In the genomic region with DNA sequence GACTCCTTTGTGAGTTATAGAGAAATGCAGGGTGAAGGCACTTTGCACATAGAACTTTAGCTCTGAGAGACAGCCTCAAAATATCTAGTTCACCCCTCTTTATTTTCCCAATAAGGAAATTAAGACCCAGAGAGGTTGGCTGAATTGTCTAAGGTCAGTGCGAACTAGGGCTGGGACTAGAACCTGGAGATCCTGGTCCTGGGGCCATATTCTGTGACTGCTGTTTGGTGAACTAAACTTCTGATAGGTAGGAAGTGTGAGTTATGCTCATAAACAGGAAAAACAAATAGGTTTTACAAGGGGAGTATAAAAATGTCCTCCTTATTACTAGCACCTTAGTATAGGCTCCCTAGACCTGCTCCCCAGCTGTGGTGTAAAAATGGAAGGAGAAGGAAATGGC, we compare ENCODE assay signal across 16 cellular contexts. TPM values are rescaled to one million over a fixed set of nuclear protein-coding genes. Genes with fewer than 3 reads are reported as not detected.
DNase-seq lines count a peak whose midpoint lies in the region; ATAC-seq and TF ChIP-seq lines count a peak whose summit lies in the region.
"Had no signal": no experiment of that assay in that cellular context is flagged by ENCODE, and none has a peak within 500 bp of the region (broad histone marks: within the 10 kb centered on the region; RNA-seq: fewer than 3 reads in every experiment).

No MANE protein-coding gene starts in this region.

- no peak overlapping the region for H3K23ac ChIP-seq in IMR-90 (ENCODE audit: low read depth, low read length)

- no peak for TF ChIP-seq RAD21 in IMR-90 (IDR thresholded peaks at IDR 0.05; ENCODE audit: low read length)

- intact Hi-C loops in IMR-90 (cut with micrococcal nuclease) = loop anchor here (10.0 kb wide), 1 partner anchor 340 kb away; no protein-coding TSS in a partner anchor
- intact Hi-C loops in activated T-helper 2 cell treated with anti-CD3 and anti-CD28 coated beads, Interferon-gamma antibody, Interleukin-2, Interleukin-4, amounts not matched to agents 10 μg/mL and 5 μg/mL and 100 μg/mL, durations not matched to agents 14 hours and 24 hours and 36 hours (cut with micrococcal nuclease) = no loop called here

- no peak overlapping the region; the same call in 1 of the 2 replicates for H3K14ac ChIP-seq in IMR-90 (replicated peaks; ENCODE audit: low read depth, low read length)

- no peak overlapping the region for H3K18ac ChIP-seq in IMR-90 (ENCODE audit: low read depth, low read length)

- H3K9ac ChIP-seq in IMR-90 (ENCODE audit: low read depth, low read length) (no peak overlapping the region), neural progenitor cell (no peak overlapping the region)

- no peaks in the 10 kb centered on the region for H3F3A ChIP-seq in neural progenitor cell (ENCODE audit: low read depth)

- no TSS peak for BruUV-seq in IMR-90 (replicated peaks; lab: Mats Ljungman, UMichigan)

- H3K4me3 Mint-ChIP-seq in activated CD8-positive, alpha-beta memory T cell treated with anti-CD3 and anti-CD28 coated beads, Interleukin-2, amount 10 ng/mL, durations not matched to agents 7 days and 5 days = peak overlapping the region; percentile 73
- peak overlapping the region; percentile 65 for H3K4me3 Mint-ChIP-seq in activated T-helper 2 cell treated with anti-CD3 and anti-CD28 coated beads, Interferon-gamma antibody, Interleukin-2, Interleukin-4, amounts not matched to agents 10 μg/mL and 5 μg/mL and 100 μg/mL, durations not matched to agents 14 hours and 24 hours and 36 hours (ENCODE audit: low read depth)
- peak overlapping the region; percentile 78 for H3K4me3 Mint-ChIP-seq in stimulated activated effector memory CD8-positive, alpha-beta T cell treated with anti-CD3 and anti-CD28 coated beads, Interleukin-12 subunit alpha, Interleukin-12 subunit beta, amount 100 ng/mL, for 72 hours
- H3K4me3 Mint-ChIP-seq in neural progenitor cell = no peak overlapping the region

- no peak for DNase-seq in activated CD8-positive, alpha-beta memory T cell treated with anti-CD3 and anti-CD28 coated beads, Interleukin-2, amount 10 ng/mL, durations not matched to agents 7 days and 5 days
- DNase-seq in activated CD8-positive, alpha-beta memory T cell treated with anti-CD3 and anti-CD28 coated beads, Interleukin-2, amount 50 U/mL, for 48 hours = no peak
- DNase-seq in IMR-90 = no peak
- DNase-seq in activated T-helper 2 cell treated with anti-CD3 and anti-CD28 coated beads, Interferon-gamma antibody, Interleukin-2, Interleukin-4, amounts not matched to agents 10 μg/mL and 5 μg/mL and 100 μg/mL, durations not matched to agents 14 hours and 24 hours and 36 hours (ENCODE audit: low spot score) = no peak
- DNase-seq in stimulated activated effector memory CD8-positive, alpha-beta T cell treated with anti-CD3 and anti-CD28 coated beads, Interleukin-12 subunit alpha, Interleukin-12 subunit beta, amount 100 ng/mL, for 72 hours (ENCODE audit: low spot score in 2 of 2) = no peak
- DNase-seq in MV-4-11 (lab: John Stamatoyannopoulos, UW) = no peak
- DNase-seq in neural progenitor cell (ENCODE audit: low spot score) = no peak
- DNase-seq in inferior parietal cortex (ENCODE audit: extremely low spot score) = no peak
- DNase-seq: activated CD4-positive, alpha-beta T cell treated with anti-CD3 and anti-CD28 coated beads for 48 hours; effector CD8-positive, alpha-beta T cell; GF-D8; NCI-H2029; NCI-H526 treated with DMSO at 0.1 percent for 48 hours had no signal

- peaks cover 94% of the 10 kb centered on the region for H3K36me3 Mint-ChIP-seq in activated CD8-positive, alpha-beta memory T cell treated with anti-CD3 and anti-CD28 coated beads, Interleukin-2, amount 10 ng/mL, durations not matched to agents 7 days and 5 days
- H3K36me3 Mint-ChIP-seq in activated T-helper 2 cell treated with anti-CD3 and anti-CD28 coated beads, Interferon-gamma antibody, Interleukin-2, Interleukin-4, amounts not matched to agents 10 μg/mL and 5 μg/mL and 100 μg/mL, durations not matched to agents 14 hours and 24 hours and 36 hours (ENCODE audit: low read depth) = peaks cover 90% of the 10 kb centered on the region
- H3K36me3 Mint-ChIP-seq in stimulated activated effector memory CD8-positive, alpha-beta T cell treated with anti-CD3 and anti-CD28 coated beads, Interleukin-12 subunit alpha, Interleukin-12 subunit beta, amount 100 ng/mL, for 72 hours = peaks cover 100% of the 10 kb centered on the region
- H3K36me3 Mint-ChIP-seq in neural progenitor cell = no peaks in the 10 kb centered on the region

- no peaks in the 10 kb centered on the region for H3K9me3 Mint-ChIP-seq in activated CD8-positive, alpha-beta memory T cell treated with anti-CD3 and anti-CD28 coated beads, Interleukin-2, amount 10 ng/mL, durations not matched to agents 7 days and 5 days (ENCODE audit: low read depth)
- H3K9me3 Mint-ChIP-seq in activated T-helper 2 cell treated with anti-CD3 and anti-CD28 coated beads, Interferon-gamma antibody, Interleukin-2, Interleukin-4, amounts not matched to agents 10 μg/mL and 5 μg/mL and 100 μg/mL, durations not matched to agents 14 hours and 24 hours and 36 hours = no peaks in the 10 kb centered on the region
- no peaks in the 10 kb centered on the region for H3K9me3 Mint-ChIP-seq in stimulated activated effector memory CD8-positive, alpha-beta T cell treated with anti-CD3 and anti-CD28 coated beads, Interleukin-12 subunit alpha, Interleukin-12 subunit beta, amount 100 ng/mL, for 72 hours
- no peaks in the 10 kb centered on the region for H3K9me3 Mint-ChIP-seq in neural progenitor cell

- CTCF ChIA-PET in activated CD8-positive, alpha-beta memory T cell treated with anti-CD3 and anti-CD28 coated beads, Interleukin-2, amount 10 ng/mL, durations not matched to agents 7 days and 5 days (lab: Charles Lee) = interaction anchor here (1.0 to 3.1 kb wide), 7 partner anchors 11 to 621 kb away, joined by 3 to 10 read pairs (median 5); no protein-coding TSS in a partner anchor
- CTCF ChIA-PET in IMR-90 (lab: Yijun Ruan, JAX) = interaction anchor here (2.0 kb wide), 1 partner anchor 10 kb away, joined by 5 read pairs; no protein-coding TSS in a partner anchor

- H2BK5ac ChIP-seq in IMR-90 (ENCODE audit: low read depth, low read length, poor library complexity, severe bottlenecking) = no peak overlapping the region

- peak overlapping the region; percentile 40; the same call in 1 of the 2 replicates for H4K91ac ChIP-seq in IMR-90 (ENCODE audit: insufficient read depth, low read depth, low read length)

- POLR2A ChIA-PET in IMR-90 (lab: Charles Lee; ENCODE audit: unreplicated experiment) = no interaction called here

- H3K27ac Mint-ChIP-seq in activated CD8-positive, alpha-beta memory T cell treated with anti-CD3 and anti-CD28 coated beads, Interleukin-2, amount 10 ng/mL, durations not matched to agents 7 days and 5 days = peak overlapping the region; percentile 91
- H3K27ac Mint-ChIP-seq in activated T-helper 2 cell treated with anti-CD3 and anti-CD28 coated beads, Interferon-gamma antibody, Interleukin-2, Interleukin-4, amounts not matched to agents 10 μg/mL and 5 μg/mL and 100 μg/mL, durations not matched to agents 14 hours and 24 hours and 36 hours = peak overlapping the region; percentile 76
- peak overlapping the region; percentile 99 for H3K27ac Mint-ChIP-seq in stimulated activated effector memory CD8-positive, alpha-beta T cell treated with anti-CD3 and anti-CD28 coated beads, Interleukin-12 subunit alpha, Interleukin-12 subunit beta, amount 100 ng/mL, for 72 hours
- no peak overlapping the region for H3K27ac Mint-ChIP-seq in neural progenitor cell
- H3K27ac Mint-ChIP-seq: progenitor cell of endocrine pancreas had no signal

- H3K4me2 ChIP-seq in IMR-90 (ENCODE audit: low read depth, low read length) (no peak overlapping the region), neural progenitor cell (no peak overlapping the region)

- TF ChIP-seq POLR2A in IMR-90 (IDR thresholded peaks at IDR 0.05; ENCODE audit: low read depth, low read length) = no peak

- H3K27ac ChIP-seq in IMR-90 (ENCODE audit: insufficient read depth, low read length) (no peak overlapping the region), neural progenitor cell (no peak overlapping the region)
- H3K27ac ChIP-seq: thoracic aorta had no signal

- peak overlapping the region; percentile 81 for H2BK20ac ChIP-seq in IMR-90 (ENCODE audit: low read depth, low read length)

- peaks cover 13% of the 10 kb centered on the region for H3K9me1 ChIP-seq in IMR-90 (ENCODE audit: insufficient read depth, low read length)

- peak overlapping the region; percentile 35; the same call in 1 of the 2 replicates for H3K4ac ChIP-seq in IMR-90 (ENCODE audit: low read depth, low read length)

- H3K4me3 ChIP-seq in IMR-90 (ENCODE audit: insufficient read depth, low read depth, low read length) = no peak overlapping the region
- H3K4me3 ChIP-seq in neural progenitor cell = no peak overlapping the region
- H3K4me3 ChIP-seq: thoracic aorta had no signal

- no peak overlapping the region for H2AK9ac ChIP-seq in IMR-90 (replicated peaks; ENCODE audit: low read depth, low read length, poor library complexity)

- H2AK5ac ChIP-seq in IMR-90 (ENCODE audit: low read depth, low read length) = 0 out of 2 replicates have a peak overlapping the region, but pooled peaks have one; percentile 74

- peak overlapping the region; percentile 79 for H2BK120ac ChIP-seq in IMR-90 (ENCODE audit: low read depth, low read length)

- H3K4me1 ChIP-seq in IMR-90 (ENCODE audit: control insufficient read depth, insufficient read depth, low read length) (peaks cover 12% of the 10 kb centered on the region), neural progenitor cell (no peaks in the 10 kb centered on the region)

- H4K20me1 ChIP-seq in IMR-90 (ENCODE audit: insufficient read depth, low read length) = no peaks in the 10 kb centered on the region
- no peaks in the 10 kb centered on the region for H4K20me1 ChIP-seq in neural progenitor cell (ENCODE audit: low read depth)

- H3K56ac ChIP-seq in IMR-90 (ENCODE audit: extremely low read depth, insufficient read depth, low read length) = no peak overlapping the region; the same call in 1 of the 2 replicates

- dilution Hi-C loops in IMR-90 (cut with HindIII; ENCODE audit: low sequenced_read_pairs, unreplicated experiment) = no loop called here

- H4K8ac ChIP-seq in IMR-90 (ENCODE audit: low read depth in 2 of 2, low read length in 2 of 2) = no peak overlapping the region

- in situ Hi-C loops in IMR-90 (cut with MboI; ENCODE audit: low sequenced_read_pairs) = loop anchor here (25.0 kb wide), 1 partner anchor 777 kb away; a partner anchor contains a TSS

- H2AFZ ChIP-seq in IMR-90 (replicated peaks; ENCODE audit: low read length, poor library complexity) (no peak overlapping the region), neural progenitor cell (replicated peaks) (no peak overlapping the region)

- H3K36me3 ChIP-seq in IMR-90 (ENCODE audit: control insufficient read depth, insufficient read depth, low read length) (no peaks in the 10 kb centered on the region), neural progenitor cell (no peaks in the 10 kb centered on the region)
- H3K36me3 ChIP-seq: thoracic aorta had no signal

- no peak for ATAC-seq in activated CD8-positive, alpha-beta memory T cell treated with anti-CD3 and anti-CD28 coated beads, Interleukin-2, amount 10 ng/mL, durations not matched to agents 7 days and 5 days
- no peak for ATAC-seq in IMR-90 (ENCODE audit: low read depth)
- ATAC-seq in stimulated activated effector memory CD8-positive, alpha-beta T cell treated with anti-CD3 and anti-CD28 coated beads, Interleukin-12 subunit alpha, Interleukin-12 subunit beta, amount 100 ng/mL, for 72 hours = no peak
- ATAC-seq: Panc1 had no signal

- H3K79me2 ChIP-seq in neural progenitor cell (ENCODE audit: low read depth) = no peaks in the 10 kb centered on the region

- H4K5ac ChIP-seq in IMR-90 (ENCODE audit: low read depth, low read length) = no peak overlapping the region

- TF ChIP-seq CTCF in IMR-90 (conservative IDR thresholded peaks at IDR 0.05; ENCODE audit: low read depth, low read length) (no peak), neural progenitor cell (IDR thresholded peaks at IDR 0.05) (no peak)

- no peaks in the 10 kb centered on the region for H3K27me3 Mint-ChIP-seq in activated CD8-positive, alpha-beta memory T cell treated with anti-CD3 and anti-CD28 coated beads, Interleukin-2, amount 10 ng/mL, durations not matched to agents 7 days and 5 days
- no peaks in the 10 kb centered on the region for H3K27me3 Mint-ChIP-seq in activated T-helper 2 cell treated with anti-CD3 and anti-CD28 coated beads, Interferon-gamma antibody, Interleukin-2, Interleukin-4, amounts not matched to agents 10 μg/mL and 5 μg/mL and 100 μg/mL, durations not matched to agents 14 hours and 24 hours and 36 hours (ENCODE audit: low read depth)
- peaks cover 8% of the 10 kb centered on the region for H3K27me3 Mint-ChIP-seq in neural progenitor cell (ENCODE audit: insufficient read depth, low read depth)
- H3K27me3 Mint-ChIP-seq: progenitor cell of endocrine pancreas had no signal

- peak overlapping the region; percentile 74; the same call in 2 of the 3 replicates for H2BK15ac ChIP-seq in IMR-90 (ENCODE audit: low read depth, low read length)

- H3K4me1 Mint-ChIP-seq in activated CD8-positive, alpha-beta memory T cell treated with anti-CD3 and anti-CD28 coated beads, Interleukin-2, amount 10 ng/mL, durations not matched to agents 7 days and 5 days = peaks cover 94% of the 10 kb centered on the region
- H3K4me1 Mint-ChIP-seq in activated T-helper 2 cell treated with anti-CD3 and anti-CD28 coated beads, Interferon-gamma antibody, Interleukin-2, Interleukin-4, amounts not matched to agents 10 μg/mL and 5 μg/mL and 100 μg/mL, durations not matched to agents 14 hours and 24 hours and 36 hours (ENCODE audit: low read depth) = peaks cover 89% of the 10 kb centered on the region
- peaks cover 91% of the 10 kb centered on the region for H3K4me1 Mint-ChIP-seq in stimulated activated effector memory CD8-positive, alpha-beta T cell treated with anti-CD3 and anti-CD28 coated beads, Interleukin-12 subunit alpha, Interleukin-12 subunit beta, amount 100 ng/mL, for 72 hours
- no peaks in the 10 kb centered on the region for H3K4me1 Mint-ChIP-seq in neural progenitor cell

- no peaks in the 10 kb centered on the region for H3K9me3 ChIP-seq in IMR-90 (ENCODE audit: control insufficient read depth, insufficient read depth, low read length)
- H3K9me3 ChIP-seq in neural progenitor cell (ENCODE audit: low read depth) = no peaks in the 10 kb centered on the region
- H3K9me3 ChIP-seq: thoracic aorta had no signal

- H3K27me3 ChIP-seq in IMR-90 (ENCODE audit: control insufficient read depth, insufficient read depth, low read length) = no peaks in the 10 kb centered on the region
- no peaks in the 10 kb centered on the region for H3K27me3 ChIP-seq in neural progenitor cell

- WGBS in IMR-90 (ENCODE audit: extremely low coverage in 2 of 2, insufficient read length in 1 of 2), 2 experiments = no CpG with 5 or more reads among the region's 1 CpG

- H3K79me1 ChIP-seq in IMR-90 (ENCODE audit: low read depth in 1 of 2, low read length in 2 of 2) = no peaks in the 10 kb centered on the region

RNA-seq across cellular contexts. Expression of a gene that starts 53.9 kb away (rescaled TPM):
- total RNA-seq in activated CD8-positive, alpha-beta memory T cell treated with anti-CD3 and anti-CD28 coated beads, Interleukin-2, amount 10 ng/mL, durations not matched to agents 7 days and 5 days = 100 to 1,000 TPM; 115 to 185 TPM
- 396 and 449 TPM in 2 replicates for total RNA-seq in IMR-90 (2012; rRNA removed)
- 448 and 496 TPM in 2 replicates for polyA plus RNA-seq in IMR-90 (2012; rRNA removed)
- 412 and 479 TPM in 2 replicates for polyA plus RNA-seq in IMR-90 (2012; cell fraction: cytosol; rRNA removed)
- 92.7 and 197 TPM in 2 replicates for polyA plus RNA-seq in IMR-90 (2012; cell fraction: nucleus; rRNA removed; ENCODE audit: low replicate concordance)
- total RNA-seq in activated T-helper 2 cell treated with anti-CD3 and anti-CD28 coated beads, Interferon-gamma antibody, Interleukin-2, Interleukin-4, amounts not matched to agents 10 μg/mL and 5 μg/mL and 100 μg/mL, durations not matched to agents 14 hours and 24 hours and 36 hours = 246 and 256 TPM in 2 replicates
- total RNA-seq in neural progenitor cell (ENCODE audit: low replicate concordance) = 166 and 185 TPM in 2 replicates
